Comparison of ENCODE assay signal across 29 cellular contexts in genomic region chr7:100949931-100950443, GRCh38. TPM values are rescaled to one million over a fixed set of nuclear protein-coding genes. Genes with fewer than 3 reads are reported as not detected.
DNase-seq lines count a peak whose midpoint lies in the region; ATAC-seq and TF ChIP-seq lines count a peak whose summit lies in the region.
"Had no signal": no experiment of that assay in that cellular context is flagged by ENCODE, and none has a peak within 500 bp of the region (broad histone marks: within the 10 kb centered on the region; RNA-seq: fewer than 3 reads in every experiment).

No MANE protein-coding gene starts in this region.

- H3K36me3 Mint-ChIP-seq in T-helper 17 cell (ENCODE audit: low read depth) = peaks cover 2% of the 10 kb centered on the region

- H3K23ac ChIP-seq in neuronal stem cell (ENCODE audit: low read depth, low read length, poor library complexity) = peak overlapping the region; percentile 35

- H3K9me3 ChIP-seq in HUES64 (ENCODE audit: insufficient read depth, low read depth, low read length) (no peaks in the 10 kb centered on the region), iPS-18c (ENCODE audit: control insufficient read depth, insufficient read depth, low read length) (no peaks in the 10 kb centered on the region), neuronal stem cell (replicated peaks in 1 of 2; ENCODE audit: control insufficient read depth in 2 of 2, insufficient read depth in 1 of 2, low read depth in 1 of 2, low read length in 2 of 2) (peaks cover 0 to 2% of the 10 kb centered on the region in 2 donors), stomach (peaks cover 0 to 4% (median 0%) of the 10 kb centered on the region in 4 donors), T-helper 17 cell (ENCODE audit: control insufficient read depth, low read length, poor library complexity, severe bottlenecking) (no peaks in the 10 kb centered on the region)
- H3K9me3 ChIP-seq: body of pancreas, esophagus squamous epithelium, neutrophil had no signal

- H2BK15ac ChIP-seq in neuronal stem cell (ENCODE audit: low read length) = peak overlapping the region; percentile 57

- no peak overlapping the region for H3K4me2 ChIP-seq in neuronal stem cell (ENCODE audit: insufficient read depth, low read length, poor library complexity, severe bottlenecking)

- no peak overlapping the region for H4K8ac ChIP-seq in neuronal stem cell (ENCODE audit: low read depth, low read length)

- H3K4me3 Mint-ChIP-seq in T-helper 17 cell = no peak overlapping the region
- H3K4me3 Mint-ChIP-seq: activated CD4-positive, alpha-beta memory T cell treated with anti-CD3 and anti-CD28 coated beads, Interleukin-2, amount 10 ng/mL, durations not matched to agents 7 days and 5 days; effector memory CD8-positive, alpha-beta T cell; stimulated activated naive CD8-positive, alpha-beta T cell treated with anti-CD3 and anti-CD28 coated beads, Interleukin-15, amount 100 ng/mL, for 72 hours had no signal

- H2BK5ac ChIP-seq in neuronal stem cell (ENCODE audit: low read length) = peak overlapping the region; percentile 56

- H3K18ac ChIP-seq in neuronal stem cell (ENCODE audit: low read length) = peak overlapping the region; percentile 23

- H3K36me3 ChIP-seq in HUES64 (ENCODE audit: insufficient read depth, low read length) = no peaks in the 10 kb centered on the region
- H3K36me3 ChIP-seq in neuronal stem cell (replicated peaks in 1 of 2; ENCODE audit: control insufficient read depth in 2 of 2, insufficient read depth in 2 of 2, low read length in 2 of 2) = no peaks in the 10 kb centered on the region
- H3K36me3 ChIP-seq in stomach = no peaks in the 10 kb centered on the region
- H3K36me3 ChIP-seq: esophagus squamous epithelium, neutrophil had no signal

- peaks cover 19% of the 10 kb centered on the region for H3K4me1 ChIP-seq in HUES64 (ENCODE audit: insufficient read depth, low read length)
- H3K4me1 ChIP-seq in neuronal stem cell (ENCODE audit: control insufficient read depth in 2 of 2, insufficient read depth in 1 of 2, low read depth in 1 of 2, low read length in 2 of 2) = peaks cover 2 to 13% of the 10 kb centered on the region in 2 donors
- peaks cover 0 to 7% (median 6%) of the 10 kb centered on the region in 4 donors for H3K4me1 ChIP-seq in stomach
- H3K4me1 ChIP-seq: body of pancreas had no signal

- no peak for TF ChIP-seq CTCF in stomach (IDR thresholded peaks at IDR 0.05)

- peak overlapping the region; percentile 43 for H2AFZ ChIP-seq in neuronal stem cell (ENCODE audit: low read length)

- no peak overlapping the region for H3K9ac ChIP-seq in HUES64 (ENCODE audit: low read depth, low read length)
- H3K9ac ChIP-seq in neuronal stem cell (ENCODE audit: low read depth, low read length, poor library complexity) = no peak overlapping the region

- H3K27me3 ChIP-seq in HUES64 (ENCODE audit: insufficient read depth, low read length) (no peaks in the 10 kb centered on the region), neuronal stem cell (ENCODE audit: control insufficient read depth in 3 of 3, insufficient read depth in 3 of 3, low read depth in 1 of 3, low read length in 3 of 3) (peaks cover 0 to 17% (median 9%) of the 10 kb centered on the region in 3 experiments), stomach (peaks cover 0 to 68% (median 14%) of the 10 kb centered on the region in 3 donors)
- H3K27me3 ChIP-seq: body of pancreas had no signal

- no peak overlapping the region for H4K91ac ChIP-seq in neuronal stem cell (ENCODE audit: low read depth, low read length, poor library complexity)

- H3K27me3 Mint-ChIP-seq in T-helper 17 cell = peaks cover 23% of the 10 kb centered on the region

- no peak overlapping the region for H3K4ac ChIP-seq in neuronal stem cell (ENCODE audit: low read length)

- ATAC-seq in T-helper 17 cell (no peak), HG03342 (IDR thresholded peaks at IDR 0.05; ENCODE audit: unreplicated experiment) (no peak), sciatic nerve (no peak)
- ATAC-seq: body of pancreas; effector memory CD8-positive, alpha-beta T cell; stimulated activated naive CD8-positive, alpha-beta T cell treated with anti-CD3 and anti-CD28 coated beads, Interleukin-15, amount 100 ng/mL, for 72 hours had no signal

- DNase-seq in AG20443 (ENCODE audit: low spot score) = peak; percentile 17
- DNase-seq in neuronal stem cell (ENCODE audit: low spot score) = no peak
- no peak for DNase-seq in stomach
- DNase-seq in T-helper 17 cell = no peak
- DNase-seq in sciatic nerve (ENCODE audit: low spot score) = no peak
- DNase-seq: activated CD4-positive, alpha-beta memory T cell treated with anti-CD3 and anti-CD28 coated beads, Interleukin-2, amount 10 ng/mL, durations not matched to agents 7 days and 5 days; activated CD4-positive, CD25-positive, alpha-beta regulatory T cell; activated effector memory CD4-positive, alpha-beta T cell treated with anti-CD3 and anti-CD28 coated beads, Interleukin-2, amount 50 U/mL, for 16 hours; body of pancreas; C1 segment of cervical spinal cord; Calu3; effector memory CD8-positive, alpha-beta T cell; EL; esophagus squamous epithelium; left ventricle myocardium superior; MM.1S; NCI-H1436 treated with DMSO at 0.1 percent for 48 hours; NCI-H526 treated with DMSO at 0.1 percent for 48 hours; RPMI8226; stimulated activated naive CD8-positive, alpha-beta T cell treated with anti-CD3 and anti-CD28 coated beads, Interleukin-15, amount 100 ng/mL, for 72 hours; T-helper 9 cell; trophoblast cell had no signal

- H2BK120ac ChIP-seq in neuronal stem cell (ENCODE audit: low read depth, low read length) = no peak overlapping the region

- no peak overlapping the region for H3K27ac Mint-ChIP-seq in T-helper 17 cell
- H3K27ac Mint-ChIP-seq: activated CD4-positive, alpha-beta memory T cell treated with anti-CD3 and anti-CD28 coated beads, Interleukin-2, amount 10 ng/mL, durations not matched to agents 7 days and 5 days; effector memory CD8-positive, alpha-beta T cell; stimulated activated naive CD8-positive, alpha-beta T cell treated with anti-CD3 and anti-CD28 coated beads, Interleukin-15, amount 100 ng/mL, for 72 hours had no signal

- TF ChIP-seq POLR2A in stomach (IDR thresholded peaks at IDR 0.05) = no peak

- H3K27ac ChIP-seq in HUES64 (ENCODE audit: low read depth, low read length) (no peak overlapping the region), neuronal stem cell (replicated peaks; ENCODE audit: low read length) (no peak overlapping the region), stomach (no peak overlapping the region)
- H3K27ac ChIP-seq: body of pancreas, esophagus squamous epithelium, neutrophil, SK-N-MC had no signal

- intact Hi-C loops in stomach (cut with DNase I; ENCODE audit: low total_unique reads) = no loop called here
- intact Hi-C loops in sciatic nerve (cut with DNase I) = no loop called here

- no peaks in the 10 kb centered on the region for H3K4me1 Mint-ChIP-seq in T-helper 17 cell
- H3K4me1 Mint-ChIP-seq: stimulated activated naive CD8-positive, alpha-beta T cell treated with anti-CD3 and anti-CD28 coated beads, Interleukin-15, amount 100 ng/mL, for 72 hours had no signal

- H3K14ac ChIP-seq in neuronal stem cell (ENCODE audit: low read length) = no peak overlapping the region

- H3K79me1 ChIP-seq in neuronal stem cell (ENCODE audit: low read depth, low read length) = no peaks in the 10 kb centered on the region

- peak overlapping the region; percentile 5; the same call in 1 of the 2 replicates for H3K4me3 ChIP-seq in HUES64 (ENCODE audit: low read length)
- peak overlapping the region; percentile 9; the same call in 1 of the 2 replicates for H3K4me3 ChIP-seq in iPS-18c (ENCODE audit: insufficient read depth, low read depth, low read length)
- no peak overlapping the region for H3K4me3 ChIP-seq in neuronal stem cell (ENCODE audit: low read length in 2 of 2)
- no peak overlapping the region for H3K4me3 ChIP-seq in stomach
- H3K4me3 ChIP-seq: body of pancreas, esophagus squamous epithelium, SK-N-MC had no signal

- TF ChIP-seq EP300 in stomach (IDR thresholded peaks at IDR 0.05) = no peak

- H2AK5ac ChIP-seq in neuronal stem cell (ENCODE audit: low read depth, low read length) = no peak overlapping the region

- WGBS in HUES64 = 48% methylated on average over 15 of the region's 15 CpGs
- WGBS in neuronal stem cell (ENCODE audit: extremely low coverage in 2 of 2, insufficient read length in 2 of 2, insufficient replicate concordance in 1 of 2), 2 donors = no CpG with 5 or more reads among the region's 15 CpGs
- 47 to 57% (median 52%) methylated on average over 15 of the region's 15 CpGs for WGBS in stomach, 5 donors

- no peak overlapping the region for H2BK12ac ChIP-seq in neuronal stem cell (ENCODE audit: low read length)

RNA-seq across cellular contexts. Expression of gene MUC3A, which starts 0.7 kb away (rescaled TPM):
- polyA plus RNA-seq in HUES64 (2013, experiment 1 of 2) = 21.9 TPM
- polyA plus RNA-seq in HUES64 (2013, experiment 2 of 2) = 30.2 TPM
- 5.0 TPM for polyA plus RNA-seq in neuronal stem cell (2013, experiment 1 of 2)
- 4.9 TPM for polyA plus RNA-seq in neuronal stem cell (2013, experiment 2 of 2)
- total RNA-seq in stomach (100 to 1,000 TPM in 1 of 5 donors, 1 to 10 TPM in 3, under 1 TPM in 1; 0.45 to 527 (median 1.9) TPM), T-helper 17 cell (not detected), sciatic nerve (0.36 TPM)
- under 1 TPM; 0.45 to 0.76 (median 0.62) TPM for polyA plus RNA-seq in stomach
- total RNA-seq: glomerular endothelial cell, mononuclear cell had no signal

RNA-seq across cellular contexts. Expression of gene MUC12, which starts 19.4 kb away (rescaled TPM):
- 6.7 TPM for polyA plus RNA-seq in HUES64 (2013, experiment 1 of 2)
- 9.8 TPM for polyA plus RNA-seq in HUES64 (2013, experiment 2 of 2)
- 10.2 TPM for polyA plus RNA-seq in neuronal stem cell (2013, experiment 1 of 2)
- 11.2 TPM for polyA plus RNA-seq in neuronal stem cell (2013, experiment 2 of 2)
- total RNA-seq in stomach = 10 to 100 TPM in 1 of 5 donors, under 1 TPM in 3, not detected in 1; under 0.01 to 76.8 (median 0.58) TPM
- 10 to 100 TPM in 1 of 3 donors, 1 to 10 TPM in 2; 1.4 to 13.9 (median 5.5) TPM for polyA plus RNA-seq in stomach
- total RNA-seq in T-helper 17 cell = 1 to 10 TPM in 1 of 2 donors, not detected in 1; 1.1 TPM
- not detected for total RNA-seq in sciatic nerve
- total RNA-seq: body of pancreas, glomerular endothelial cell, left ventricle myocardium superior had no signal

RNA-seq across cellular contexts. Expression of gene ACHE, which starts 54.3 kb away (rescaled TPM):
- polyA plus RNA-seq in HUES64 (2013, experiment 1 of 2) = 3.4 TPM
- 4.0 TPM for polyA plus RNA-seq in HUES64 (2013, experiment 2 of 2)
- polyA plus RNA-seq in neuronal stem cell (2013, experiment 1 of 2) = 2.0 TPM
- 2.0 TPM for polyA plus RNA-seq in neuronal stem cell (2013, experiment 2 of 2)
- 1 to 10 TPM in 1 of 5 donors, under 1 TPM in 1, not detected in 3; 0.43 to 2.4 TPM for total RNA-seq in stomach
- 1 to 10 TPM in 1 of 3 donors, under 1 TPM in 2; 0.25 to 1.5 (median 0.31) TPM for polyA plus RNA-seq in stomach
- total RNA-seq in T-helper 17 cell = under 1 TPM; 0.21 to 0.25 TPM
- 0.94 TPM for total RNA-seq in sciatic nerve

Comparison
In these comparisons a context has a peak if more than half of its experiments do, and no peak if none do; other contexts are left out.
1. H3K4me3 ChIP-seq: peak in HUES64 (single experiment) and iPS-18c (single experiment); none in neuronal stem cell (0 of 2) and stomach (0 of 4).